1 cellular context compared by ENCODE assay signal in the genomic region with DNA sequence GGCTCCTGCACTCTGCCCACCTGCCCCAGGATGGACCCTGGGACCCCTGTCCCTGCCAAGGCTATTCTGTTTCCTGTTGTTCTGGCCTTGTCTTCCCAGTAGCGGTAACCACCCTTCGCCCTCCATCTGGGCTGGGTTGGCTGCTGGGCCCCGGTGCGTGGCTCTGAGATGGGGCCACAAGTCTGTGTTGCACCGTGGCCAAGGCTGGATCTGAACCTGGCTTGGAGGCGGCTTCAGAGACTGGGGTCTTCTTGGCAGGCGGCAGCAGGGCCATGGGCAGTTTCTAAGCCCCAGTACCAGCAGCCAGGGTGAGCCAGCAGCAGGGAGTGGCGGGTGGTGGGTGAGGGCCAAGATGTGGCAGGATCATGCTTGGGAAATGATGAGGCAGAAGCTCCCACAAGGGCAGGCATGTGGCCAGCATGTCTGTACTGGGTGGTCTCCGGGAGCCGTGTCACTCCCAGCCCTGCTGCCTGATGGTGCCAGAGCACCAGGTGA.
A peak's percentile ranks its signal among the peaks of the same experiment; 100 is the strongest.
TF ChIP-seq lines count a peak whose summit lies in the region.

No MANE protein-coding gene starts in this region.

TF ChIP-seq in HepG2, 621 proteins besides CTCF, POLR2A, EP300 and RAD21:
- TF ChIP-seq MTA1 (CRISPR knock-in tag; IDR thresholded peaks at IDR 0.05; ENCODE audit: borderline replicate concordance) (no peak), REXO4 (CRISPR knock-in tag; IDR thresholded peaks at IDR 0.05; ENCODE audit: borderline replicate concordance) (0 out of 2 replicates have a peak, but pooled peaks have one; percentile 18), AGO1 (IDR thresholded peaks at IDR 0.05; ENCODE audit: low read depth, low read length, poor library complexity, severe bottlenecking) (peak; percentile 19)
